In genomic region chr2:100271210-100271609, GRCh38 we compare ENCODE assay signal across 25 cellular contexts. TPM values are rescaled to one million over a fixed set of nuclear protein-coding genes. Genes with fewer than 3 reads are reported as not detected.
DNase-seq lines count a peak whose midpoint lies in the region; ATAC-seq, FAIRE-seq and TF ChIP-seq lines count a peak whose summit lies in the region.
"Had no signal": no experiment of that assay in that cellular context is flagged by ENCODE, and none has a peak within 500 bp of the region (broad histone marks: within the 10 kb centered on the region; RNA-seq: fewer than 3 reads in every experiment).

No MANE protein-coding gene starts in this region.

- in situ Hi-C loops in HepG2 (cut with HindIII; ENCODE audit: extremely low pct_ligation_motif_present, low pct_unique_long_range_greater_than_20kb), result no loop called here

- no peak overlapping the region for H3K14ac ChIP-seq in mesenchymal stem cell (ENCODE audit: low read length in 2 of 2)

- no peak overlapping the region for H3K27ac ChIP-seq in HepG2 (ENCODE audit: extremely low read length, insufficient read depth, low read length)
- H3K27ac ChIP-seq in right lobe of liver, result no peak overlapping the region
- H3K27ac ChIP-seq in mesenchymal stem cell (ENCODE audit: low read length, poor library complexity, severe bottlenecking), result no peak overlapping the region
- H3K27ac ChIP-seq in coronary artery, result no peak overlapping the region
- H3K27ac ChIP-seq: 22Rv1 had no signal

- H2AFZ ChIP-seq in HepG2 (ENCODE audit: low read length), result no peak overlapping the region
- H2AFZ ChIP-seq in mesenchymal stem cell (ENCODE audit: low read depth, low read length), result no peak overlapping the region
- H2AFZ ChIP-seq: GM23338 had no signal

- H3K27me3 ChIP-seq in HepG2 (ENCODE audit: control insufficient read depth in 1 of 2, insufficient read depth in 2 of 2, low read length in 2 of 2) (peaks cover 2 to 15% of the 10 kb centered on the region in 2 experiments; a peak in 3 of 5 replicates), right lobe of liver (no peaks in the 10 kb centered on the region), mesenchymal stem cell (ENCODE audit: control insufficient read depth in 1 of 2, insufficient read depth in 1 of 2, low read length in 2 of 2) (peaks cover 0 to 15% of the 10 kb centered on the region in 2 experiments)
- H3K27me3 ChIP-seq: BE2C had no signal

- CTCF ChIA-PET in HepG2 (lab: Yijun Ruan, JAX; ENCODE audit: low intra/inter-chr PET ratio, low total read pairs) (no interaction called here), T-cell (lab: Charles Lee) (no interaction called here)

- TF ChIP-seq CTCF in HepG2 (CRISPR knock-in tag; IDR thresholded peaks at IDR 0.05) (no peak), right lobe of liver (IDR thresholded peaks at IDR 0.05) (no peak), type B pancreatic cell (conservative IDR thresholded peaks at IDR 0.05) (no peak), coronary artery (IDR thresholded peaks at IDR 0.05) (no peak)

- H3K4ac ChIP-seq in mesenchymal stem cell (ENCODE audit: low read depth in 1 of 2, low read length in 2 of 2), result no peak overlapping the region

- H3K23ac ChIP-seq in mesenchymal stem cell (ENCODE audit: low read length in 2 of 2), result no peak overlapping the region

- ATAC-seq in HepG2, result no peak
- ATAC-seq in right lobe of liver, result no peak
- no peak for ATAC-seq in T-cell (replicated peaks in 1 of 4)
- ATAC-seq in HG02642 (IDR thresholded peaks at IDR 0.05; ENCODE audit: poor library complexity, unreplicated experiment), result no peak
- ATAC-seq: GM23338, HCT116 had no signal

- H4K91ac ChIP-seq in mesenchymal stem cell (ENCODE audit: low read length), result peak overlapping the region; percentile 52

- H3K18ac ChIP-seq in mesenchymal stem cell (ENCODE audit: low read depth in 1 of 2, low read length in 2 of 2), result peak overlapping the region in 1 of 2 experiments; percentile 28

- peak overlapping the region; percentile 15 for H2BK120ac ChIP-seq in mesenchymal stem cell (ENCODE audit: low read depth, low read length)

- WGBS in HepG2 (ENCODE audit: low lambda C conversion rate), result 58% methylated on average over 5 of the region's 5 CpGs
- 100% methylated on average over 3 of the region's 5 CpGs for WGBS in right lobe of liver (ENCODE audit: insufficient coverage, low coverage, low lambda C conversion rate, missing lambda C conversion rate)
- 92% methylated on average over 4 of the region's 5 CpGs for WGBS in mesenchymal stem cell

- H3K4me1 ChIP-seq in HepG2 (ENCODE audit: insufficient read depth, low read length) (peaks cover 11% of the 10 kb centered on the region), right lobe of liver (no peaks in the 10 kb centered on the region), mesenchymal stem cell (ENCODE audit: control insufficient read depth, insufficient read depth, low read depth, low read length) (peaks cover 4% of the 10 kb centered on the region)
- H3K4me1 ChIP-seq: BE2C had no signal

- no peak for TF ChIP-seq RAD21 in HepG2 (CRISPR knock-in tag; IDR thresholded peaks at IDR 0.05)

- TF ChIP-seq POLR2A in HepG2 (IDR thresholded peaks at IDR 0.05; ENCODE audit: insufficient read depth in 1 of 2, low read depth in 2 of 2, low read length in 2 of 2), result no peak
- TF ChIP-seq POLR2A in right lobe of liver (IDR thresholded peaks at IDR 0.05), result no peak

- H3K27ac Mint-ChIP-seq in type B pancreatic cell (no peak overlapping the region), T-cell (no peak overlapping the region)
- H3K27ac Mint-ChIP-seq: CD4-positive, alpha-beta memory T cell; GM23338; H9 had no signal

- peak overlapping the region; percentile 13 to 49 for H2BK12ac ChIP-seq in mesenchymal stem cell (ENCODE audit: low read length in 2 of 2)

- H2AK5ac ChIP-seq in mesenchymal stem cell (ENCODE audit: low read length, severe bottlenecking), result no peak overlapping the region

- intact Hi-C loops in HepG2 (cut with micrococcal nuclease; ENCODE audit: unreplicated experiment), result no loop called here
- intact Hi-C loops in right lobe of liver (cut with DNase I), result no loop called here

- no TSS peak for BruUV-seq in HepG2 (replicated peaks; lab: Mats Ljungman, UMichigan)

- H3K9me3 Mint-ChIP-seq in type B pancreatic cell (no peaks in the 10 kb centered on the region), T-cell (peaks cover 0 to 4% (median 0%) of the 10 kb centered on the region in 3 donors)

- H3K4me1 Mint-ChIP-seq in type B pancreatic cell (ENCODE audit: unreplicated experiment) (peaks cover 4% of the 10 kb centered on the region), T-cell (peaks cover 0 to 4% (median 0%) of the 10 kb centered on the region in 3 donors)
- H3K4me1 Mint-ChIP-seq: GM23338 had no signal

- H3K9ac ChIP-seq in HepG2 (ENCODE audit: insufficient read depth, low read depth, low read length) (no peak overlapping the region), mesenchymal stem cell (ENCODE audit: low read length) (no peak overlapping the region)

- FAIRE-seq in HepG2 (lab: Jason Lieb, UNC), result no peak
- FAIRE-seq: A204.1, GM12891, GM18507 had no signal

- H3K4me2 ChIP-seq in HepG2 (ENCODE audit: low read depth, low read length), result no peak overlapping the region
- H3K4me2 ChIP-seq in mesenchymal stem cell (ENCODE audit: low read length, poor library complexity, severe bottlenecking), result no peak overlapping the region
- H3K4me2 ChIP-seq: GM23338 had no signal

- H2BK15ac ChIP-seq in mesenchymal stem cell (ENCODE audit: low read depth, poor library complexity, severe bottlenecking), result peak overlapping the region; percentile 92

- no peak overlapping the region for H2BK5ac ChIP-seq in mesenchymal stem cell (ENCODE audit: low read depth, low read length, poor library complexity, severe bottlenecking)

- H3K27me3 Mint-ChIP-seq in type B pancreatic cell, result no peaks in the 10 kb centered on the region
- peaks cover 0 to 2% of the 10 kb centered on the region in 2 donors for H3K27me3 Mint-ChIP-seq in T-cell
- H3K27me3 Mint-ChIP-seq: CD4-positive, alpha-beta memory T cell had no signal

- no peaks in the 10 kb centered on the region for H3K79me1 ChIP-seq in mesenchymal stem cell (replicated peaks; ENCODE audit: low read length, poor library complexity, severe bottlenecking)

- no peaks in the 10 kb centered on the region for H3K36me3 Mint-ChIP-seq in type B pancreatic cell
- no peaks in the 10 kb centered on the region for H3K36me3 Mint-ChIP-seq in T-cell
- H3K36me3 Mint-ChIP-seq: CD4-positive, alpha-beta memory T cell had no signal

- H3K4me3 Mint-ChIP-seq in type B pancreatic cell, result no peak overlapping the region
- no peak overlapping the region for H3K4me3 Mint-ChIP-seq in T-cell
- H3K4me3 Mint-ChIP-seq: CD4-positive, alpha-beta memory T cell; GM23338; H9 had no signal

- TF ChIP-seq EP300 in HepG2 (IDR thresholded peaks at IDR 0.05; ENCODE audit: low read depth in 2 of 2, low read length in 2 of 2) (no peak), HepG2 (CRISPR knock-in tag; IDR thresholded peaks at IDR 0.05; ENCODE audit: borderline replicate concordance) (no peak)

- H3K4me3 ChIP-seq in HepG2 (replicated peaks in 1 of 3; ENCODE audit: insufficient read depth in 1 of 3, low read depth in 2 of 3, low read length in 3 of 3), result no peak overlapping the region
- H3K4me3 ChIP-seq in right lobe of liver, result no peak overlapping the region
- no peak overlapping the region for H3K4me3 ChIP-seq in mesenchymal stem cell (ENCODE audit: insufficient read depth in 1 of 2, low read depth in 1 of 2, low read length in 2 of 2)
- no peak overlapping the region for H3K4me3 ChIP-seq in coronary artery
- H3K4me3 ChIP-seq: GM23338 had no signal

- no peaks in the 10 kb centered on the region for H3K79me2 ChIP-seq in HepG2 (ENCODE audit: insufficient read depth, low read length)

- DNase-seq in HepG2 (ENCODE audit: low spot score), result no peak
- DNase-seq in right lobe of liver, result no peak
- no peak for DNase-seq in mesenchymal stem cell
- DNase-seq in type B pancreatic cell (ENCODE audit: extremely low spot score, unreplicated experiment), result peak; percentile 42
- DNase-seq in coronary artery (ENCODE audit: low spot score), result no peak
- no peak for DNase-seq in T-cell
- DNase-seq: ACHN; AML-193; BE2C; C1 segment of cervical spinal cord; Calu3; CD4-positive, alpha-beta memory T cell; COR-L47; DMS53; DMS79 treated with DMSO at 0.1 percent for 48 hours; GF-D8; H9 had no signal

- no peaks in the 10 kb centered on the region for H3K36me3 ChIP-seq in HepG2 (replicated peaks in 1 of 2; ENCODE audit: control insufficient read depth in 1 of 2, insufficient read depth in 2 of 2, low read length in 2 of 2)
- H3K36me3 ChIP-seq in right lobe of liver, result no peaks in the 10 kb centered on the region
- H3K36me3 ChIP-seq in mesenchymal stem cell (ENCODE audit: control insufficient read depth in 1 of 2, insufficient read depth in 2 of 2, low read depth in 1 of 2, low read length in 2 of 2), result peaks cover 0 to 3% of the 10 kb centered on the region in 2 experiments
- H3K36me3 ChIP-seq: BE2C had no signal

- H4K8ac ChIP-seq in mesenchymal stem cell (ENCODE audit: low read length), result no peak overlapping the region

- POLR2A ChIA-PET in HepG2 (lab: Yijun Ruan, JAX), result no interaction called here
- POLR2A ChIA-PET in T-cell (lab: Charles Lee), result no interaction called here

- no peaks in the 10 kb centered on the region for H3K9me3 ChIP-seq in HepG2 (ENCODE audit: low read length)
- no peaks in the 10 kb centered on the region for H3K9me3 ChIP-seq in right lobe of liver
- peaks cover 5% of the 10 kb centered on the region for H3K9me3 ChIP-seq in mesenchymal stem cell (ENCODE audit: control insufficient read depth, low read length)
- H3K9me3 ChIP-seq: BE2C had no signal

- no peaks in the 10 kb centered on the region for H4K20me1 ChIP-seq in HepG2 (ENCODE audit: insufficient read depth, low read length)

RNA-seq across cellular contexts. Expression of gene LONRF2, which starts 51.1 kb away (rescaled TPM):
- total RNA-seq in HepG2 (2016; rRNA removed; fragmentation: Illumina TruSeq; extraction: Trizol) (not detected in 2 replicates), right lobe of liver (1 to 10 TPM in 5 of 6 experiments, under 1 TPM in 1; 0.51 to 2.5 (median 1.7) TPM), type B pancreatic cell (ENCODE audit: low replicate concordance) (4.5 and 8.9 TPM in 2 replicates), T-cell (under 1 TPM in 4 of 5 donors, not detected in 1; 0.19 to 0.30 (median 0.29) TPM)
- total RNA-seq in HepG2 (2016; cell fraction: cytosol; rRNA removed; fragmentation: Illumina TruSeq; extraction: Trizol; ENCODE audit: low read depth), result not detected in 2 replicates
- total RNA-seq in HepG2 (2016; cell fraction: insoluble cytoplasmic fraction; rRNA removed; fragmentation: Illumina TruSeq; extraction: Trizol), result not detected in 2 replicates
- not detected in 2 replicates for total RNA-seq in HepG2 (2016; cell fraction: membrane; rRNA removed; fragmentation: Illumina TruSeq; extraction: Trizol)
- 0.03 TPM in 1 of 2 replicates, not detected in the other for total RNA-seq in HepG2 (2016; cell fraction: nucleus; rRNA removed; fragmentation: Illumina TruSeq; extraction: Trizol)
- 0.01 TPM in 1 of 2 replicates, not detected in the other for polyA plus RNA-seq in HepG2 (2011; rRNA removed)
- not detected in 2 replicates for polyA plus RNA-seq in HepG2 (2011; cell fraction: cytosol; rRNA removed)
- polyA plus RNA-seq in HepG2 (2011; cell fraction: nucleus; rRNA removed), result 0.02 TPM in 1 of 2 replicates, not detected in the other
- polyA plus RNA-seq in HepG2 (2012), result not detected in 2 replicates
- polyA plus RNA-seq in HepG2 (2016; cell fraction: cytosol; fragmentation: Illumina TruSeq; extraction: Trizol; ENCODE audit: low read depth), result not detected in 2 replicates
- polyA plus RNA-seq in HepG2 (2016; cell fraction: insoluble cytoplasmic fraction; fragmentation: Illumina TruSeq; extraction: Trizol; ENCODE audit: low read depth), result not detected in 2 replicates
- not detected in 2 replicates for polyA plus RNA-seq in HepG2 (2016; cell fraction: membrane; fragmentation: Illumina TruSeq; extraction: Trizol; ENCODE audit: low read depth)
- not detected in 2 replicates for polyA plus RNA-seq in HepG2 (2016; cell fraction: nucleus; fragmentation: Illumina TruSeq; extraction: Trizol; ENCODE audit: insufficient read depth, low read depth)
- 0.10 and 0.33 TPM in 2 replicates for polyA minus RNA-seq in HepG2 (2011; rRNA and poly(A)+ RNA removed; ENCODE audit: low replicate concordance)
- not detected in 2 replicates for polyA minus RNA-seq in HepG2 (2011; cell fraction: cytosol; rRNA and poly(A)+ RNA removed)
- under 0.01 TPM in 1 of 2 replicates, not detected in the other for polyA minus RNA-seq in HepG2 (2011; cell fraction: nucleus; rRNA and poly(A)+ RNA removed)
- polyA plus RNA-seq in mesenchymal stem cell (2013, experiment 1 of 2), result 0.06 TPM
- polyA plus RNA-seq in mesenchymal stem cell (2013, experiment 2 of 2), result 0.04 TPM
- total RNA-seq: G401 had no signal
